Comparison of ENCODE assay signal across 1 cellular context in the genomic region with DNA sequence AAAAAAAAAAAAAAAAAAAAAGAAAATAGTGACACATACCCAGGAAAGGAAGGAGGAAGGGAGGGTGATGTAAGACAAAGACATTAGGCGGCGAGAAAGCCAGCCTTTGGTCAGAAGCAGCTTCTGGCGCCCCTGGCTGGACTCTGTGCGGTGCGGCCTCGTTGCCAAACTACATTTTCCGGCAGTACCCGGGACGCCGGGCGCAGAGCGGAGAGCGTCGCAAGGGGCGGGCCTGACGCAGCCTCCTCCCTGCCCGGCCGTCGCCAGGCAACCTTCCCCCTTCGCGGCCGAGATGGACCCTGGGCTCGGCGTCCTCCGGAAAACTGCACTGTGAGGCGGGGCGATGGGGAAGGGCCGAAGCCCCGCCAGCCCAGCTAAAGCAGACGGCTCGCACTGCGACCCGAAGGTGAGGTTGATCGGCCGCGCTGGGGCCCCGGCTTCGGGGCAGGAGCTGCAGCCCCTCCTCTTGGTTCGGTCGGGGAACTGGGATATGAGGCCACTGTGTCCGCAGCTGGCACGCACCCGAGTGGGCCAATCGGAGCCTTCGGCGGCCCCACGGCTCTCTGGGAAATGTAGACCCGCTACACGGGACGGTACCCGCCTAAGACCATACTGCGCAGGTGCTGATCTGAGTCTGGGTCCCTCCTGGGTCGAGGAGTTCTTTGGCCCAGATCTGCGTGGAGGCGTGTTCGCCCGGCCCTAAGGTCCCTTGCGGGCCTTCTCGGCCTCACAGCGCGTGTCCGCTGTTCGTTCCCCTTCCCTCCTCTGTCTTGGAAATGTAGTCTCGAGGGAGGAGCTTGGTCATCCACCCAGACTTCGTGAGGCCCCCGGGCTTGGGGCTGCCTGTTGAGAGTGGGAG.
TF ChIP-seq lines count a peak whose summit lies in the region.

No MANE protein-coding gene starts in this region.

TF ChIP-seq in HEK293, 187 proteins besides CTCF, POLR2A, EP300 and RAD21 (continued from another document and continues in another):
- TF ChIP-seq ZNF571 (tag by site-specific recombination; IDR thresholded peaks at IDR 0.05) (no peak), IKZF3 (tag by site-specific recombination; IDR thresholded peaks at IDR 0.05) (0 out of 2 replicates have a peak, but pooled peaks have one; percentile 30), ZNF223 (tag by site-specific recombination; IDR thresholded peaks at IDR 0.05) (no peak), ZNF202 (tag by site-specific recombination; IDR thresholded peaks at IDR 0.05; ENCODE audit: borderline replicate concordance) (no peak), ZFP41 (tag by site-specific recombination; IDR thresholded peaks at IDR 0.05; ENCODE audit: borderline replicate concordance) (no peak), ZNF501 (tag by site-specific recombination; IDR thresholded peaks at IDR 0.05) (peak; percentile 42; the same call in 1 of the 2 replicates), ZNF561 (tag by site-specific recombination; IDR thresholded peaks at IDR 0.05; ENCODE audit: borderline replicate concordance) (peak; percentile 70; the same call in 1 of the 2 replicates), ZNF121 (tag by site-specific recombination; IDR thresholded peaks at IDR 0.05) (0 out of 2 replicates have a peak, but pooled peaks have one; percentile 37), ZBTB8A (tag by site-specific recombination; IDR thresholded peaks at IDR 0.05) (peak; percentile 36; the same call in 1 of the 2 replicates), ZNF664 (tag by site-specific recombination; IDR thresholded peaks at IDR 0.05) (no peak), BCL11A (tag by site-specific recombination; IDR thresholded peaks at IDR 0.05; ENCODE audit: low read depth) (no peak), ZNF138 (tag by site-specific recombination; IDR thresholded peaks at IDR 0.05; ENCODE audit: borderline replicate concordance) (no peak), ZNF157 (tag by site-specific recombination; IDR thresholded peaks at IDR 0.05) (no peak), ZNF629 (tag by site-specific recombination; IDR thresholded peaks at IDR 0.05) (peak; percentile 58), ZNF549 (tag by site-specific recombination; IDR thresholded peaks at IDR 0.05) (no peak), RBAK (tag by site-specific recombination; IDR thresholded peaks at IDR 0.05) (no peak), SCRT2 (tag by site-specific recombination; IDR thresholded peaks at IDR 0.05) (peak; percentile 80), ZNF596 (tag by site-specific recombination; IDR thresholded peaks at IDR 0.05) (no peak), YY2 (tag by site-specific recombination; IDR thresholded peaks at IDR 0.05) (no peak), ZNF600 (tag by site-specific recombination; IDR thresholded peaks at IDR 0.05) (peak; percentile 64), REPIN1 (tag by site-specific recombination; IDR thresholded peaks at IDR 0.05; ENCODE audit: low read depth) (no peak), ZNF133 (tag by site-specific recombination; IDR thresholded peaks at IDR 0.05) (no peak), TCF7L2 (IDR thresholded peaks at IDR 0.05; ENCODE audit: borderline replicate concordance, low read depth, low read length) (no peak), ZSCAN16 (tag by site-specific recombination; IDR thresholded peaks at IDR 0.05) (no peak), ZSCAN23 (tag by site-specific recombination; IDR thresholded peaks at IDR 0.05) (no peak), ZFHX2 (tag by site-specific recombination; conservative IDR thresholded peaks at IDR 0.05) (no peak)
- TF ChIP-seq, protein P1, sequence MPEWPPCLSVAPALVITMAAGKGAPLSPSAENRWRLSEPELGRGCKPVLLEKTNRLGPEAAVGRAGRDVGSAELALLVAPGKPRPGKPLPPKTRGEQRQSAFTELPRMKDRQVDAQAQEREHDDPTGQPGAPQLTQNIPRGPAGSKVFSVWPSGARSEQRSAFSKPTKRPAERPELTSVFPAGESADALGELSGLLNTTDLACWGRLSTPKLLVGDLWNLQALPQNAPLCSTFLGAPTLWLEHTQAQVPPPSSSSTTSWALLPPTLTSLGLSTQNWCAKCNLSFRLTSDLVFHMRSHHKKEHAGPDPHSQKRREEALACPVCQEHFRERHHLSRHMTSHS (tag by site-specific recombination; IDR thresholded peaks at IDR 0.05): no peak
- TF ChIP-seq, protein P2, sequence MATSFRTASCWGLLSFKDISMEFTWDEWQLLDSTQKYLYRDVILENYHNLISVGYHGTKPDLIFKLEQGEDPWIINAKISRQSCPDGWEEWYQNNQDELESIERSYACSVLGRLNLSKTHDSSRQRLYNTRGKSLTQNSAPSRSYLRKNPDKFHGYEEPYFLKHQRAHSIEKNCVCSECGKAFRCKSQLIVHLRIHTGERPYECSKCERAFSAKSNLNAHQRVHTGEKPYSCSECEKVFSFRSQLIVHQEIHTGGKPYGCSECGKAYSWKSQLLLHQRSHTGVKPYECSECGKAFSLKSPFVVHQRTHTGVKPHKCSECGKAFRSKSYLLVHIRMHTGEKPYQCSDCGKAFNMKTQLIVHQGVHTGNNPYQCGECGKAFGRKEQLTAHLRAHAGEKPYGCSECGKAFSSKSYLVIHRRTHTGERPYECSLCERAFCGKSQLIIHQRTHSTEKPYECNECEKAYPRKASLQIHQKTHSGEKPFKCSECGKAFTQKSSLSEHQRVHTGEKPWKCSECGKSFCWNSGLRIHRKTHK (tag by site-specific recombination; IDR thresholded peaks at IDR 0.05): no peak
- TF ChIP-seq, protein P3, sequence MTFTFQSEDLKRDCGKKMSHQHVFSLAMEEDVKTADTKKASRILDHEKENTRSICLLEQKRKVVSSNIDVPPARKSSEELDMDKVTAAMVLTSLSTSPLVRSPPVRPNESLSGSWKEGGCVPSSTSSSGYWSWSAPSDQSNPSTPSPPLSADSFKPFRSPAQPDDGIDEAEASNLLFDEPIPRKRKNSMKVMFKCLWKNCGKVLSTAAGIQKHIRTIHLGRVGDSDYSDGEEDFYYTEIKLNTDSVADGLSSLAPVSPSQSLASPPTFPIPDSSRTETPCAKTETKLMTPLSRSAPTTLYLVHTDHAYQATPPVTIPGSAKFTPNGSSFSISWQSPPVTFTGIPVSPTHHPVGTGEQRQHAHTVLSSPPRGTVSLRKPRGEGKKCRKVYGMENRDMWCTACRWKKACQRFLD (tag by site-specific recombination; IDR thresholded peaks at IDR 0.05): no peak
- TF ChIP-seq, protein P4, sequence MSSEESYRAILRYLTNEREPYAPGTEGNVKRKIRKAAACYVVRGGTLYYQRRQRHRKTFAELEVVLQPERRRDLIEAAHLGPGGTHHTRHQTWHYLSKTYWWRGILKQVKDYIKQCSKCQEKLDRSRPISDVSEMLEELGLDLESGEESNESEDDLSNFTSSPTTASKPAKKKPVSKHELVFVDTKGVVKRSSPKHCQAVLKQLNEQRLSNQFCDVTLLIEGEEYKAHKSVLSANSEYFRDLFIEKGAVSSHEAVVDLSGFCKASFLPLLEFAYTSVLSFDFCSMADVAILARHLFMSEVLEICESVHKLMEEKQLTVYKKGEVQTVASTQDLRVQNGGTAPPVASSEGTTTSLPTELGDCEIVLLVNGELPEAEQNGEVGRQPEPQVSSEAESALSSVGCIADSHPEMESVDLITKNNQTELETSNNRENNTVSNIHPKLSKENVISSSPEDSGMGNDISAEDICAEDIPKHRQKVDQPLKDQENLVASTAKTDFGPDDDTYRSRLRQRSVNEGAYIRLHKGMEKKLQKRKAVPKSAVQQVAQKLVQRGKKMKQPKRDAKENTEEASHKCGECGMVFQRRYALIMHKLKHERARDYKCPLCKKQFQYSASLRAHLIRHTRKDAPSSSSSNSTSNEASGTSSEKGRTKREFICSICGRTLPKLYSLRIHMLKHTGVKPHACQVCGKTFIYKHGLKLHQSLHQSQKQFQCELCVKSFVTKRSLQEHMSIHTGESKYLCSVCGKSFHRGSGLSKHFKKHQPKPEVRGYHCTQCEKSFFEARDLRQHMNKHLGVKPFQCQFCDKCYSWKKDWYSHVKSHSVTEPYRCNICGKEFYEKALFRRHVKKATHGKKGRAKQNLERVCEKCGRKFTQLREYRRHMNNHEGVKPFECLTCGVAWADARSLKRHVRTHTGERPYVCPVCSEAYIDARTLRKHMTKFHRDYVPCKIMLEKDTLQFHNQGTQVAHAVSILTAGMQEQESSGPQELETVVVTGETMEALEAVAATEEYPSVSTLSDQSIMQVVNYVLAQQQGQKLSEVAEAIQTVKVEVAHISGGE (tag by site-specific recombination; conservative IDR thresholded peaks at IDR 0.05; ENCODE audit: low read depth): peak; percentile 57; the same call in 1 of the 2 replicates
- TF ChIP-seq, protein P5, sequence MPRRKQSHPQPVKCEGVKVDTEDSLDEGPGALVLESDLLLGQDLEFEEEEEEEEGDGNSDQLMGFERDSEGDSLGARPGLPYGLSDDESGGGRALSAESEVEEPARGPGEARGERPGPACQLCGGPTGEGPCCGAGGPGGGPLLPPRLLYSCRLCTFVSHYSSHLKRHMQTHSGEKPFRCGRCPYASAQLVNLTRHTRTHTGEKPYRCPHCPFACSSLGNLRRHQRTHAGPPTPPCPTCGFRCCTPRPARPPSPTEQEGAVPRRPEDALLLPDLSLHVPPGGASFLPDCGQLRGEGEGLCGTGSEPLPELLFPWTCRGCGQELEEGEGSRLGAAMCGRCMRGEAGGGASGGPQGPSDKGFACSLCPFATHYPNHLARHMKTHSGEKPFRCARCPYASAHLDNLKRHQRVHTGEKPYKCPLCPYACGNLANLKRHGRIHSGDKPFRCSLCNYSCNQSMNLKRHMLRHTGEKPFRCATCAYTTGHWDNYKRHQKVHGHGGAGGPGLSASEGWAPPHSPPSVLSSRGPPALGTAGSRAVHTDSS (tag by site-specific recombination; IDR thresholded peaks at IDR 0.05): no peak
- TF ChIP-seq, protein P6, sequence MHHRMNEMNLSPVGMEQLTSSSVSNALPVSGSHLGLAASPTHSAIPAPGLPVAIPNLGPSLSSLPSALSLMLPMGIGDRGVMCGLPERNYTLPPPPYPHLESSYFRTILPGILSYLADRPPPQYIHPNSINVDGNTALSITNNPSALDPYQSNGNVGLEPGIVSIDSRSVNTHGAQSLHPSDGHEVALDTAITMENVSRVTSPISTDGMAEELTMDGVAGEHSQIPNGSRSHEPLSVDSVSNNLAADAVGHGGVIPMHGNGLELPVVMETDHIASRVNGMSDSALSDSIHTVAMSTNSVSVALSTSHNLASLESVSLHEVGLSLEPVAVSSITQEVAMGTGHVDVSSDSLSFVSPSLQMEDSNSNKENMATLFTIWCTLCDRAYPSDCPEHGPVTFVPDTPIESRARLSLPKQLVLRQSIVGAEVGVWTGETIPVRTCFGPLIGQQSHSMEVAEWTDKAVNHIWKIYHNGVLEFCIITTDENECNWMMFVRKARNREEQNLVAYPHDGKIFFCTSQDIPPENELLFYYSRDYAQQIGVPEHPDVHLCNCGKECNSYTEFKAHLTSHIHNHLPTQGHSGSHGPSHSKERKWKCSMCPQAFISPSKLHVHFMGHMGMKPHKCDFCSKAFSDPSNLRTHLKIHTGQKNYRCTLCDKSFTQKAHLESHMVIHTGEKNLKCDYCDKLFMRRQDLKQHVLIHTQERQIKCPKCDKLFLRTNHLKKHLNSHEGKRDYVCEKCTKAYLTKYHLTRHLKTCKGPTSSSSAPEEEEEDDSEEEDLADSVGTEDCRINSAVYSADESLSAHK (tag by site-specific recombination; IDR thresholded peaks at IDR 0.05): no peak
- TF ChIP-seq, protein P7, sequence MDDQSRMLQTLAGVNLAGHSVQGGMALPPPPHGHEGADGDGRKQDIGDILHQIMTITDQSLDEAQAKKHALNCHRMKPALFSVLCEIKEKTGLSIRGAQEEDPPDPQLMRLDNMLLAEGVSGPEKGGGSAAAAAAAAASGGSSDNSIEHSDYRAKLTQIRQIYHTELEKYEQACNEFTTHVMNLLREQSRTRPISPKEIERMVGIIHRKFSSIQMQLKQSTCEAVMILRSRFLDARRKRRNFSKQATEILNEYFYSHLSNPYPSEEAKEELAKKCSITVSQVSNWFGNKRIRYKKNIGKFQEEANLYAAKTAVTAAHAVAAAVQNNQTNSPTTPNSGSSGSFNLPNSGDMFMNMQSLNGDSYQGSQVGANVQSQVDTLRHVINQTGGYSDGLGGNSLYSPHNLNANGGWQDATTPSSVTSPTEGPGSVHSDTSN (CRISPR knock-in tag; IDR thresholded peaks at IDR 0.05): no peak; the same call in none of the 2 replicates
- TF ChIP-seq, protein P8, sequence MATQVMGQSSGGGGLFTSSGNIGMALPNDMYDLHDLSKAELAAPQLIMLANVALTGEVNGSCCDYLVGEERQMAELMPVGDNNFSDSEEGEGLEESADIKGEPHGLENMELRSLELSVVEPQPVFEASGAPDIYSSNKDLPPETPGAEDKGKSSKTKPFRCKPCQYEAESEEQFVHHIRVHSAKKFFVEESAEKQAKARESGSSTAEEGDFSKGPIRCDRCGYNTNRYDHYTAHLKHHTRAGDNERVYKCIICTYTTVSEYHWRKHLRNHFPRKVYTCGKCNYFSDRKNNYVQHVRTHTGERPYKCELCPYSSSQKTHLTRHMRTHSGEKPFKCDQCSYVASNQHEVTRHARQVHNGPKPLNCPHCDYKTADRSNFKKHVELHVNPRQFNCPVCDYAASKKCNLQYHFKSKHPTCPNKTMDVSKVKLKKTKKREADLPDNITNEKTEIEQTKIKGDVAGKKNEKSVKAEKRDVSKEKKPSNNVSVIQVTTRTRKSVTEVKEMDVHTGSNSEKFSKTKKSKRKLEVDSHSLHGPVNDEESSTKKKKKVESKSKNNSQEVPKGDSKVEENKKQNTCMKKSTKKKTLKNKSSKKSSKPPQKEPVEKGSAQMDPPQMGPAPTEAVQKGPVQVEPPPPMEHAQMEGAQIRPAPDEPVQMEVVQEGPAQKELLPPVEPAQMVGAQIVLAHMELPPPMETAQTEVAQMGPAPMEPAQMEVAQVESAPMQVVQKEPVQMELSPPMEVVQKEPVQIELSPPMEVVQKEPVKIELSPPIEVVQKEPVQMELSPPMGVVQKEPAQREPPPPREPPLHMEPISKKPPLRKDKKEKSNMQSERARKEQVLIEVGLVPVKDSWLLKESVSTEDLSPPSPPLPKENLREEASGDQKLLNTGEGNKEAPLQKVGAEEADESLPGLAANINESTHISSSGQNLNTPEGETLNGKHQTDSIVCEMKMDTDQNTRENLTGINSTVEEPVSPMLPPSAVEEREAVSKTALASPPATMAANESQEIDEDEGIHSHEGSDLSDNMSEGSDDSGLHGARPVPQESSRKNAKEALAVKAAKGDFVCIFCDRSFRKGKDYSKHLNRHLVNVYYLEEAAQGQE (tag by site-specific recombination; IDR thresholded peaks at IDR 0.05): no peak
- TF ChIP-seq, protein P9, sequence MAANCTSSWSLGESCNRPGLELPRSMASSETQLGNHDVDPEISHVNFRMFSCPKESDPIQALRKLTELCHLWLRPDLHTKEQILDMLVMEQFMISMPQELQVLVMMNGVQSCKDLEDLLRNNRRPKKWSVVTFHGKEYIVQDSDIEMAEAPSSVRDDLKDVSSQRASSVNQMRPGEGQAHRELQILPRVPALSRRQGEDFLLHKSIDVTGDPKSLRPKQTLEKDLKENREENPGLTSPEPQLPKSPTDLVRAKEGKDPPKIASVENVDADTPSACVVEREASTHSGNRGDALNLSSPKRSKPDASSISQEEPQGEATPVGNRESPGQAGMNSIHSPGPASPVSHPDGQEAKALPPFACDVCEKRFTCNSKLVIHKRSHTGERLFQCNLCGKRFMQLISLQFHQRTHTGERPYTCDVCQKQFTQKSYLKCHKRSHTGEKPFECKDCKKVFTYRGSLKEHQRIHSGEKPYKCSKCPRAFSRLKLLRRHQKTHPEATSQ (tag by site-specific recombination; IDR thresholded peaks at IDR 0.05): no peak
- TF ChIP-seq, protein P10, sequence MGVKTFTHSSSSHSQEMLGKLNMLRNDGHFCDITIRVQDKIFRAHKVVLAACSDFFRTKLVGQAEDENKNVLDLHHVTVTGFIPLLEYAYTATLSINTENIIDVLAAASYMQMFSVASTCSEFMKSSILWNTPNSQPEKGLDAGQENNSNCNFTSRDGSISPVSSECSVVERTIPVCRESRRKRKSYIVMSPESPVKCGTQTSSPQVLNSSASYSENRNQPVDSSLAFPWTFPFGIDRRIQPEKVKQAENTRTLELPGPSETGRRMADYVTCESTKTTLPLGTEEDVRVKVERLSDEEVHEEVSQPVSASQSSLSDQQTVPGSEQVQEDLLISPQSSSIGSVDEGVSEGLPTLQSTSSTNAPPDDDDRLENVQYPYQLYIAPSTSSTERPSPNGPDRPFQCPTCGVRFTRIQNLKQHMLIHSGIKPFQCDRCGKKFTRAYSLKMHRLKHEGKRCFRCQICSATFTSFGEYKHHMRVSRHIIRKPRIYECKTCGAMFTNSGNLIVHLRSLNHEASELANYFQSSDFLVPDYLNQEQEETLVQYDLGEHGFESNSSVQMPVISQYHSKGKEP (tag by site-specific recombination; IDR thresholded peaks at IDR 0.05): no peak
